1 cellular context compared by ENCODE assay signal in genomic region chr2:232869138-232870001, GRCh38.
TF ChIP-seq lines count a peak whose summit lies in the region.

No MANE protein-coding gene starts in this region.

TF ChIP-seq in HepG2, 621 proteins besides CTCF, POLR2A, EP300 and RAD21 (continued from another document and continues in another):
- TF ChIP-seq ZFX (CRISPR knock-in tag; IDR thresholded peaks at IDR 0.05; ENCODE audit: low read depth) (peak; percentile 51; the same call in 1 of the 2 replicates), NFRKB (IDR thresholded peaks at IDR 0.05) (no peak), AHR (CRISPR knock-in tag; IDR thresholded peaks at IDR 0.05) (no peak), NR2F6 (IDR thresholded peaks at IDR 0.05) (no peak), NR2F6 (CRISPR knock-in tag; IDR thresholded peaks at IDR 0.05) (no peak; the same call in 1 of the 2 replicates), CSRNP1 (CRISPR knock-in tag; IDR thresholded peaks at IDR 0.05) (no peak), ZNF580 (CRISPR knock-in tag; IDR thresholded peaks at IDR 0.05; ENCODE audit: borderline replicate concordance, low read depth) (0 out of 2 replicates have a peak, but pooled peaks have one; percentile 35), NR2F2 (IDR thresholded peaks at IDR 0.05; ENCODE audit: borderline replicate concordance, low read depth) (no peak), ARNT2 (CRISPR knock-in tag; IDR thresholded peaks at IDR 0.05; ENCODE audit: low read depth) (no peak; the same call in 1 of the 2 replicates), HOXA3 (CRISPR knock-in tag; IDR thresholded peaks at IDR 0.05) (no peak), ZNF687 (CRISPR knock-in tag; IDR thresholded peaks at IDR 0.05) (peak; percentile 68), ZNF546 (CRISPR knock-in tag; conservative IDR thresholded peaks at IDR 0.05) (no peak), FOXJ3 (CRISPR knock-in tag; IDR thresholded peaks at IDR 0.05; ENCODE audit: borderline replicate concordance) (no peak), LBX2 (CRISPR knock-in tag; IDR thresholded peaks at IDR 0.05; ENCODE audit: borderline replicate concordance) (no peak), SRSF4 (IDR thresholded peaks at IDR 0.05; ENCODE audit: low read depth, low read length, poor library complexity, severe bottlenecking) (no peak), CEBPG (CRISPR knock-in tag; IDR thresholded peaks at IDR 0.05) (peak; percentile 4; the same call in 1 of the 2 replicates), NCOA2 (CRISPR knock-in tag; IDR thresholded peaks at IDR 0.05) (no peak), SIX4 (CRISPR knock-in tag; IDR thresholded peaks at IDR 0.05) (no peak), ZNF83 (CRISPR knock-in tag; IDR thresholded peaks at IDR 0.05; ENCODE audit: borderline replicate concordance) (no peak), GPBP1L1 (CRISPR knock-in tag; IDR thresholded peaks at IDR 0.05) (no peak), SRY (CRISPR knock-in tag; IDR thresholded peaks at IDR 0.05) (no peak), MTERF4 (CRISPR knock-in tag; IDR thresholded peaks at IDR 0.05) (no peak), ZNF784 (CRISPR knock-in tag; IDR thresholded peaks at IDR 0.05; ENCODE audit: borderline replicate concordance) (0 out of 2 replicates have a peak, but pooled peaks have one; percentile 31), ZNF160 (CRISPR knock-in tag; IDR thresholded peaks at IDR 0.05) (no peak), HNRNPUL1 (IDR thresholded peaks at IDR 0.05; ENCODE audit: low read depth, low read length) (no peak), THAP9 (CRISPR knock-in tag; IDR thresholded peaks at IDR 0.05; ENCODE audit: borderline replicate concordance) (no peak; the same call in 1 of the 2 replicates), NFE2 (CRISPR knock-in tag; IDR thresholded peaks at IDR 0.05) (no peak), SMAD1 (CRISPR knock-in tag; IDR thresholded peaks at IDR 0.05; ENCODE audit: borderline replicate concordance, low read depth) (no peak), MED8 (CRISPR knock-in tag; IDR thresholded peaks at IDR 0.05; ENCODE audit: insufficient replicate concordance) (no peak), ZBTB26 (CRISPR knock-in tag; IDR thresholded peaks at IDR 0.05; ENCODE audit: borderline replicate concordance) (no peak), TARDBP (CRISPR knock-in tag; IDR thresholded peaks at IDR 0.05) (0 out of 2 replicates have a peak, but pooled peaks have one; percentile 32), SRSF9 (IDR thresholded peaks at IDR 0.05; ENCODE audit: borderline replicate concordance, insufficient read depth, low read depth, low read length, poor library complexity, severe bottlenecking) (no peak), MAFG (CRISPR knock-in tag; IDR thresholded peaks at IDR 0.05) (no peak), RERE (CRISPR knock-in tag; IDR thresholded peaks at IDR 0.05; ENCODE audit: low read depth) (no peak), ZBTB38 (CRISPR knock-in tag; IDR thresholded peaks at IDR 0.05) (peak; percentile 16; the same call in 1 of the 2 replicates), CBX5 (CRISPR knock-in tag; IDR thresholded peaks at IDR 0.05; ENCODE audit: borderline replicate concordance) (0 out of 2 replicates have a peak, but pooled peaks have one; percentile 16), ZNF720 (CRISPR knock-in tag; IDR thresholded peaks at IDR 0.05) (no peak), SAP130 (CRISPR knock-in tag; IDR thresholded peaks at IDR 0.05; ENCODE audit: low read depth) (0 out of 2 replicates have a peak, but pooled peaks have one; percentile 26), ZNF724P (CRISPR knock-in tag; IDR thresholded peaks at IDR 0.05; ENCODE audit: borderline replicate concordance) (no peak), BCL3 (CRISPR knock-in tag; IDR thresholded peaks at IDR 0.05) (peak; percentile 59; the same call in 1 of the 2 replicates)
